1 cellular context compared by ENCODE assay signal in genomic region chr1:1307261-1307907, GRCh38.
A peak's percentile ranks its signal among the peaks of the same experiment; 100 is the strongest.
TF ChIP-seq lines count a peak whose summit lies in the region.

No MANE protein-coding gene starts in this region.

TF ChIP-seq in H1, 55 proteins besides CTCF, POLR2A, EP300 and RAD21:
- no peak for TF ChIP-seq TAF1 (IDR thresholded peaks at IDR 0.05; ENCODE audit: low read depth, low read length)
- no peak for TF ChIP-seq EZH2 (IDR thresholded peaks at IDR 0.05; ENCODE audit: low read depth, low read length, severe bottlenecking)
- TF ChIP-seq CTBP2 (IDR thresholded peaks at IDR 0.05; ENCODE audit: borderline replicate concordance, insufficient read depth, insufficient read length, low read length) = no peak
- TF ChIP-seq SP1 (IDR thresholded peaks at IDR 0.05; ENCODE audit: low read depth, low read length) = no peak
- TF ChIP-seq ASH2L (IDR thresholded peaks at IDR 0.05; ENCODE audit: low read length) = no peak
- TF ChIP-seq JUN (IDR thresholded peaks at IDR 0.05; ENCODE audit: low read depth, low read length) = no peak
- no peak for TF ChIP-seq TEAD4 (IDR thresholded peaks at IDR 0.05; ENCODE audit: low read depth, low read length)
- TF ChIP-seq FOSL1 (IDR thresholded peaks at IDR 0.05; ENCODE audit: insufficient read depth, low read depth, low read length) = no peak
- TF ChIP-seq PHF8 (conservative IDR thresholded peaks at IDR 0.05; ENCODE audit: low read depth, low read length) = peak; percentile 10; the same call in 1 of the 2 replicates
- no peak for TF ChIP-seq GTF2F1 (IDR thresholded peaks at IDR 0.05; ENCODE audit: borderline replicate concordance, low read depth, low read length)
- 0 out of 2 replicates have a peak, but pooled peaks have one; percentile 9 for TF ChIP-seq E2F6 (IDR thresholded peaks at IDR 0.05)
- TF ChIP-seq CHD1 (IDR thresholded peaks at IDR 0.05; ENCODE audit: low read depth, low read length) = no peak
- no peak for TF ChIP-seq RFX5 (IDR thresholded peaks at IDR 0.05; ENCODE audit: borderline replicate concordance, low read depth, low read length)
- no peak for TF ChIP-seq JUND (IDR thresholded peaks at IDR 0.05; ENCODE audit: low read length)
- peak; percentile 45; the same call in 1 of the 2 replicates for TF ChIP-seq BACH1 (IDR thresholded peaks at IDR 0.05; ENCODE audit: low read length)
- TF ChIP-seq NRF1 (IDR thresholded peaks at IDR 0.05; ENCODE audit: low read depth, low read length) = no peak
- TF ChIP-seq NANOG (IDR thresholded peaks at IDR 0.05; ENCODE audit: insufficient read depth, low read depth, low read length, poor library complexity, severe bottlenecking) = no peak
